In genomic region chr12:121799175-121799841, GRCh38 we compare ENCODE assay signal across 8 cellular contexts. TPM values are rescaled to one million over a fixed set of nuclear protein-coding genes. Genes with fewer than 3 reads are reported as not detected.
DNase-seq lines count a peak whose midpoint lies in the region; ATAC-seq and TF ChIP-seq lines count a peak whose summit lies in the region.

No MANE protein-coding gene starts in this region.

- H3K9me2 ChIP-seq in GM23248 (ENCODE audit: insufficient read depth), result no peaks in the 10 kb centered on the region

- no peaks in the 10 kb centered on the region for H3K27me3 ChIP-seq in GM23248 (replicated peaks; ENCODE audit: insufficient read depth)
- H3K27me3 ChIP-seq in WERI-Rb-1 (ENCODE audit: insufficient read depth, low read depth, severe bottlenecking), result no peaks in the 10 kb centered on the region

- no peak for TF ChIP-seq POLR2A in lower leg skin (IDR thresholded peaks at IDR 0.05)

- H3K36me3 ChIP-seq in GM23248 (ENCODE audit: low read depth), result no peaks in the 10 kb centered on the region
- peaks cover 30% of the 10 kb centered on the region for H3K36me3 ChIP-seq in WERI-Rb-1

- no peak overlapping the region for H2AFZ ChIP-seq in GM23248

- ATAC-seq in HG03457 (IDR thresholded peaks at IDR 0.05; ENCODE audit: unreplicated experiment), result no peak

- H3K9ac ChIP-seq in GM23248, result peak overlapping the region; percentile 99

- H3K9me3 ChIP-seq in GM23248 (ENCODE audit: low read depth) (no peaks in the 10 kb centered on the region), WERI-Rb-1 (ENCODE audit: severe bottlenecking) (no peaks in the 10 kb centered on the region)

- no peaks in the 10 kb centered on the region for H4K20me1 ChIP-seq in GM23248 (ENCODE audit: insufficient read depth)

- peaks cover 43% of the 10 kb centered on the region for H3K4me1 ChIP-seq in GM23248 (ENCODE audit: insufficient read depth)

- H3K4me3 ChIP-seq in GM23248, result peak overlapping the region; percentile 80
- peak overlapping the region; percentile 63 for H3K4me3 ChIP-seq in WERI-Rb-1 (ENCODE audit: low read depth, low read length)
- no peak overlapping the region for H3K4me3 ChIP-seq in lower leg skin (ENCODE audit: low read depth, poor library complexity, severe bottlenecking)

- WGBS in GM23248 (ENCODE audit: low coverage in 1 of 2, low lambda C conversion rate in 2 of 2, missing lambda C conversion rate in 2 of 2), 2 experiments, result 8 to 16% methylated on average over 18 to 30 of the region's 30 CpGs
- WGBS in lower leg skin, 2 donors, result 14 to 15% methylated on average over 15 to 18 of the region's 30 CpGs

- peaks cover 42% of the 10 kb centered on the region for H3F3A ChIP-seq in GM23248 (ENCODE audit: insufficient read depth)

- peak overlapping the region; percentile 92 for H3K4me2 ChIP-seq in GM23248 (ENCODE audit: unreplicated experiment)

- TF ChIP-seq CTCF in WERI-Rb-1 (IDR thresholded peaks at IDR 0.05; ENCODE audit: low read depth, low read length) (no peak), lower leg skin (IDR thresholded peaks at IDR 0.05) (no peak)

- in situ Hi-C loops in GM23248 (cut with MboI), result no loop called here

- DNase-seq in AG08396 (ENCODE audit: low spot score) (peak; percentile 84), GM23248 (peak; percentile 90), NCI-H2227 (lab: John Stamatoyannopoulos, UW; ENCODE audit: unreplicated experiment) (peak; percentile 85), WERI-Rb-1 (peak; percentile 93), lower leg skin (ENCODE audit: low spot score in 2 of 2) (peak; percentile 82 to 95)
- DNase-seq in effector CD4-positive, alpha-beta T cell, result peak; percentile 51
- peak; percentile 54 for DNase-seq in stimulated activated naive CD4-positive, alpha-beta T cell treated with Interleukin-2 at 50 U/mL for 16 hours (lab: John Stamatoyannopoulos, UW)

- H3K27ac ChIP-seq in GM23248 (peak overlapping the region; percentile 99), WERI-Rb-1 (peak overlapping the region; percentile 100)

- intact Hi-C loops in lower leg skin (cut with DNase I; ENCODE audit: low total_unique reads), result no loop called here

- peaks cover 56% of the 10 kb centered on the region for H3K79me2 ChIP-seq in GM23248 (ENCODE audit: insufficient read depth)

RNA-seq across cellular contexts. Expression of gene SETD1B, which starts 4.5 kb away (rescaled TPM):
- 2.0 and 2.7 TPM in 2 replicates for total RNA-seq in GM23248 (2014; rRNA removed; shearing (Covaris generic))
- polyA plus RNA-seq in GM23248 (2016; fragmentation: Nextera tagmentation; extraction: Ambion mirVana), result 1.7 and 2.0 TPM in 2 replicates
- total RNA-seq in lower leg skin, result 10 to 100 TPM; 10.1 to 15.0 (median 11.6) TPM

RNA-seq across cellular contexts. Expression of gene RHOF, which starts 5.8 kb away (rescaled TPM):
- 6.7 and 8.2 TPM in 2 replicates for total RNA-seq in GM23248 (2014; rRNA removed; shearing (Covaris generic))
- polyA plus RNA-seq in GM23248 (2016; fragmentation: Nextera tagmentation; extraction: Ambion mirVana), result 1.5 and 2.4 TPM in 2 replicates
- total RNA-seq in lower leg skin, result 10 to 100 TPM in 2 of 4 donors, 1 to 10 TPM in 2; 5.4 to 24.1 (median 9.9) TPM

RNA-seq across cellular contexts. Expression of gene HPD, which starts 59.4 kb away (rescaled TPM):
- total RNA-seq in GM23248 (2014; rRNA removed; shearing (Covaris generic)), result not detected in 2 replicates
- polyA plus RNA-seq in GM23248 (2016; fragmentation: Nextera tagmentation; extraction: Ambion mirVana), result not detected in 2 replicates
- total RNA-seq in lower leg skin, result not detected
